In genomic region chr11:77448269-77448668, GRCh38 we compare ENCODE assay signal across 16 cellular contexts. TPM values are rescaled to one million over a fixed set of nuclear protein-coding genes. Genes with fewer than 3 reads are reported as not detected.
DNase-seq lines count a peak whose midpoint lies in the region; ATAC-seq and TF ChIP-seq lines count a peak whose summit lies in the region.
"Had no signal": no experiment of that assay in that cellular context is flagged by ENCODE, and none has a peak within 500 bp of the region (broad histone marks: within the 10 kb centered on the region; RNA-seq: fewer than 3 reads in every experiment).

No MANE protein-coding gene starts in this region.

- intact Hi-C loops in dorsolateral prefrontal cortex (cut with DNase I) (no loop called here), esophagus muscularis mucosa (cut with DNase I) (no loop called here)

- DNase-seq in GM23338 (ENCODE audit: low spot score) (no peak), dorsolateral prefrontal cortex (no peak), esophagus muscularis mucosa (ENCODE audit: extremely low spot score) (no peak), dedifferentiated amniotic fluid mesenchymal stem cell (ENCODE audit: extremely low spot score) (no peak)
- DNase-seq: Caco-2; CD4-positive, CD25-positive, alpha-beta regulatory T cell; DMS153; NCI-H1417; NCI-H1930; NCI-H2171; NCI-H446 had no signal

- no peak overlapping the region for H3K4me3 Mint-ChIP-seq in GM23338
- H3K4me3 Mint-ChIP-seq: CD4-positive, CD25-positive, alpha-beta regulatory T cell had no signal

- H4K20me1 ChIP-seq in BLaER1 treated with 17β-estradiol and CSF1 and Interleukin-3, amounts not matched to agents 10 nM and 100 nM = peaks cover 0 to 22% (median 0%) of the 10 kb centered on the region in 11 experiments; a peak in 6 of 22 replicates
- H4K20me1 ChIP-seq in GM23338 (replicated peaks; ENCODE audit: insufficient read depth) = no peaks in the 10 kb centered on the region

- no peak for TF ChIP-seq EP300 in esophagus muscularis mucosa (IDR thresholded peaks at IDR 0.05)

- H3K36me3 Mint-ChIP-seq in GM23338 (ENCODE audit: low read depth) = peaks cover 16% of the 10 kb centered on the region
- H3K36me3 Mint-ChIP-seq: CD4-positive, CD25-positive, alpha-beta regulatory T cell had no signal

- 100% methylated on average over 1 of the region's 2 CpGs for WGBS in HUES64
- WGBS in esophagus muscularis mucosa = 89% methylated on average over 2 of the region's 2 CpGs

- peaks cover 41 to 90% (median 73%) of the 10 kb centered on the region in 10 experiments for H3K4me1 ChIP-seq in BLaER1 treated with 17β-estradiol and CSF1 and Interleukin-3, amounts not matched to agents 10 nM and 100 nM
- H3K4me1 ChIP-seq in GM23338 (ENCODE audit: insufficient read depth) = peaks cover 49% of the 10 kb centered on the region
- H3K4me1 ChIP-seq in HUES64 (ENCODE audit: insufficient read depth, low read length) = peaks cover 69% of the 10 kb centered on the region
- H3K4me1 ChIP-seq in esophagus muscularis mucosa = no peaks in the 10 kb centered on the region

- H3K4me3 ChIP-seq in BLaER1 treated with 17β-estradiol and CSF1 and Interleukin-3, amounts not matched to agents 10 nM and 100 nM = no peak overlapping the region
- H3K4me3 ChIP-seq in GM23338 (no peak overlapping the region), HUES64 (ENCODE audit: low read length) (no peak overlapping the region), dorsolateral prefrontal cortex (no peak overlapping the region), esophagus muscularis mucosa (no peak overlapping the region)

- H3F3A ChIP-seq in GM23338 (replicated peaks; ENCODE audit: low read depth) = peaks cover 5% of the 10 kb centered on the region

- peak overlapping the region in 8 of 11 experiments; percentile 75 to 93 (median 88); a peak in 14 of 22 replicates for H3K4me2 ChIP-seq in BLaER1 treated with 17β-estradiol and CSF1 and Interleukin-3, amounts not matched to agents 10 nM and 100 nM
- H3K4me2 ChIP-seq in GM23338 = peak overlapping the region; percentile 45

- H3K9me3 ChIP-seq in BLaER1 treated with 17β-estradiol and CSF1 and Interleukin-3, amounts not matched to agents 10 nM and 100 nM (replicated peaks in 1 of 11) = no peaks in the 10 kb centered on the region
- H3K9me3 ChIP-seq in HUES64 (ENCODE audit: insufficient read depth, low read depth, low read length) (no peaks in the 10 kb centered on the region), esophagus muscularis mucosa (no peaks in the 10 kb centered on the region)
- H3K9me3 ChIP-seq: Caco-2 had no signal

- H3K36me3 ChIP-seq in BLaER1 treated with 17β-estradiol and CSF1 and Interleukin-3, amounts not matched to agents 10 nM and 100 nM = peaks cover 0 to 16% (median 7%) of the 10 kb centered on the region in 11 experiments; a peak in 3 of 22 replicates
- H3K36me3 ChIP-seq in GM23338 (ENCODE audit: insufficient read depth) (no peaks in the 10 kb centered on the region), HUES64 (ENCODE audit: insufficient read depth, low read length) (peaks cover 3% of the 10 kb centered on the region), esophagus muscularis mucosa (no peaks in the 10 kb centered on the region)

- peak overlapping the region in 1 of 11 experiments; percentile 56; a peak in 2 of 22 replicates for H3K9ac ChIP-seq in BLaER1 treated with 17β-estradiol and CSF1 and Interleukin-3, amounts not matched to agents 10 nM and 100 nM
- no peak overlapping the region for H3K9ac ChIP-seq in HUES64 (ENCODE audit: low read depth, low read length)

- H3K27me3 ChIP-seq in BLaER1 treated with 17β-estradiol and CSF1 and Interleukin-3, amounts not matched to agents 10 nM and 100 nM = no peaks in the 10 kb centered on the region
- H3K27me3 ChIP-seq in GM23338 (ENCODE audit: insufficient read depth) = no peaks in the 10 kb centered on the region
- no peaks in the 10 kb centered on the region for H3K27me3 ChIP-seq in HUES64 (ENCODE audit: insufficient read depth, low read length)
- no peaks in the 10 kb centered on the region for H3K27me3 ChIP-seq in dorsolateral prefrontal cortex
- H3K27me3 ChIP-seq in esophagus muscularis mucosa = no peaks in the 10 kb centered on the region

- peak overlapping the region in 8 of 11 experiments; percentile 6 to 78 (median 66); a peak in 14 of 22 replicates for H3K27ac ChIP-seq in BLaER1 treated with 17β-estradiol and CSF1 and Interleukin-3, amounts not matched to agents 10 nM and 100 nM
- H3K27ac ChIP-seq in GM23338 (ENCODE audit: low read depth) = peak overlapping the region; percentile 92
- peak overlapping the region; percentile 79 for H3K27ac ChIP-seq in HUES64 (ENCODE audit: low read depth, low read length)
- peak overlapping the region in 35 of 59 donors; percentile 5 to 83 (median 60) for H3K27ac ChIP-seq in dorsolateral prefrontal cortex
- H3K27ac ChIP-seq in esophagus muscularis mucosa (replicated peaks in 1 of 4) = no peak overlapping the region
- H3K27ac ChIP-seq: RWPE1 had no signal

- peaks cover 68% of the 10 kb centered on the region for H3K4me1 Mint-ChIP-seq in GM23338

- H2AFZ ChIP-seq in GM23338 = no peak overlapping the region

- TF ChIP-seq CTCF in GM23338 (conservative IDR thresholded peaks at IDR 0.05; ENCODE audit: low read depth in 2 of 2) = no peak
- no peak for TF ChIP-seq CTCF in dorsolateral prefrontal cortex (IDR thresholded peaks at IDR 0.05 in 54 of 56, conservative IDR thresholded peaks at IDR 0.05 in 2 of 56; ENCODE audit: low read depth in 1 of 56, partially characterized antibody in 56 of 56)
- TF ChIP-seq CTCF in esophagus muscularis mucosa (IDR thresholded peaks at IDR 0.05) = no peak

- ATAC-seq in GM23338 (no peak), SK-N-SH treated with all-trans-retinoic acid at 6 μM for 48 hours (no peak), HG03354 (IDR thresholded peaks at IDR 0.05; ENCODE audit: poor library complexity, severe bottlenecking, unreplicated experiment) (no peak)

- no peaks in the 10 kb centered on the region for H3K27me3 Mint-ChIP-seq in GM23338 (ENCODE audit: insufficient read depth, low read depth, poor library complexity)

- TF ChIP-seq POLR2A in esophagus muscularis mucosa (IDR thresholded peaks at IDR 0.05; ENCODE audit: low read depth) = no peak

- H3K9me3 Mint-ChIP-seq in GM23338 = no peaks in the 10 kb centered on the region

- H3K9me2 ChIP-seq in GM23338 (ENCODE audit: insufficient read depth) = no peaks in the 10 kb centered on the region

- peaks cover 90% of the 10 kb centered on the region for H3K79me2 ChIP-seq in GM23338 (replicated peaks; ENCODE audit: insufficient read depth)

- H3K27ac Mint-ChIP-seq in GM23338 = peak overlapping the region; percentile 94

TF ChIP-seq in GM23338, 12 proteins besides CTCF, POLR2A, EP300 and RAD21 (continues in another document):
- TF ChIP-seq REST (IDR thresholded peaks at IDR 0.05; ENCODE audit: unreplicated experiment) = no peak

TF ChIP-seq in SK-N-SH treated with all-trans-retinoic acid at 6 μM for 48 hours, 23 proteins besides CTCF, POLR2A, EP300 and RAD21:
- TF ChIP-seq ZFP30 (CRISPR knock-in tag; IDR thresholded peaks at IDR 0.05) = no peak
- TF ChIP-seq ZNF565 (CRISPR knock-in tag; conservative IDR thresholded peaks at IDR 0.05; ENCODE audit: low read depth) = no peak
- TF ChIP-seq GLIS3 (CRISPR knock-in tag; IDR thresholded peaks at IDR 0.05) = no peak
- TF ChIP-seq ESRRG (CRISPR knock-in tag; IDR thresholded peaks at IDR 0.05) = no peak
- TF ChIP-seq ZNF70 (CRISPR knock-in tag; IDR thresholded peaks at IDR 0.05) = no peak
- no peak for TF ChIP-seq ZFP3 (CRISPR knock-in tag; IDR thresholded peaks at IDR 0.05)
- TF ChIP-seq RARB (CRISPR knock-in tag; IDR thresholded peaks at IDR 0.05) = no peak
- TF ChIP-seq PPARA (CRISPR knock-in tag; IDR thresholded peaks at IDR 0.05; ENCODE audit: borderline replicate concordance) = no peak
- TF ChIP-seq ARNTL (CRISPR knock-in tag; IDR thresholded peaks at IDR 0.05; ENCODE audit: borderline replicate concordance, low read depth) = no peak
- no peak for TF ChIP-seq SNAI2 (CRISPR knock-in tag; IDR thresholded peaks at IDR 0.05)
- no peak for TF ChIP-seq BACH2 (CRISPR knock-in tag; IDR thresholded peaks at IDR 0.05; ENCODE audit: borderline replicate concordance)

RNA-seq across cellular contexts. Expression of gene PAK1, which starts 25.6 kb away (rescaled TPM):
- 143 and 175 TPM in 2 replicates for total RNA-seq in GM23338 (2014; rRNA removed; shearing (Covaris generic))
- polyA plus RNA-seq in GM23338 (2016; fragmentation: Nextera tagmentation; extraction: Ambion mirVana) = 102 and 109 TPM in 2 replicates
- 102 TPM for polyA plus RNA-seq in HUES64 (2013, experiment 1 of 2)
- polyA plus RNA-seq in HUES64 (2013, experiment 2 of 2) = 111 TPM
- 100 to 1,000 TPM in 117 of 120 experiments, 10 to 100 TPM in 3; 77.4 to 424 (median 270) TPM for total RNA-seq in dorsolateral prefrontal cortex
- total RNA-seq in esophagus muscularis mucosa = 10 to 100 TPM; 27.8 to 44.3 (median 36.2) TPM

Comparison
In these comparisons a context has a peak if more than half of its experiments do, and no peak if none do; other contexts are left out.
1. H3K27ac ChIP-seq: peak in BLaER1 treated with 17β-estradiol and CSF1 and Interleukin-3, amounts not matched to agents 10 nM and 100 nM (8 of 11), GM23338 (single experiment), HUES64 (single experiment) and dorsolateral prefrontal cortex (35 of 59); none in esophagus muscularis mucosa (0 of 4).